ENCODE assay signal across 18 cellular contexts in the genomic region with DNA sequence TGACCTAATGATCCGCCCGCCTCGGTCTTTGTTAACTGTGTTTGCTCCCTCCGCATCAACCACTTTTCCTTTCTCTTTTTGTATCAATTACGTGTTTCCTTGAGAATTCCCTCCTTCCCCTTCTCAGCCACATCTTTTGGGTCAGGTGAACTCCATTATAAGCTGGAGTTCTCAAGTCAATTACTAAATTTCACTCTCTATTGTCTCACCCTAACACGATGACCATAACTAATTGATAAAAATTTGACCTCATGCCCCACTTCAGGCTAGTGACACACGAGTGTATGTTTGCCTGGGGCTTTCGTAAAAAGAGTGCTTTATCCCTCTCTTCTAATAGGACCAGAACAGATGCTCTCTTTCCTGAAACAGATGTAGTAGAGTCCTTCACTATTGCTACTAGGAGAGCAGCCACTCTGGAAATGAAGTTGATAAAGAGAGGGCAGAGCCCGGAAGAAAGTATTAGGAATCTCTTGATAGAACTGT.
DNase-seq lines count a peak whose midpoint lies in the region; ATAC-seq, FAIRE-seq and TF ChIP-seq lines count a peak whose summit lies in the region.
"Had no signal": no experiment of that assay in that cellular context is flagged by ENCODE, and none has a peak within 500 bp of the region (broad histone marks: within the 10 kb centered on the region; RNA-seq: fewer than 3 reads in every experiment).

No MANE protein-coding gene starts in this region.

- no peak overlapping the region for H4K8ac ChIP-seq in mesenchymal stem cell (ENCODE audit: low read length)

- H3K4me1 Mint-ChIP-seq in nephron, result peaks cover 4% of the 10 kb centered on the region
- no peaks in the 10 kb centered on the region for H3K4me1 Mint-ChIP-seq in stimulated activated memory B cell treated with anti-CD40 and anti-IgM and Interleukin-4, amounts not matched to agents 10 μg/mL and 1 μg/mL and 100 μg/mL, for 72 hours
- H3K4me1 Mint-ChIP-seq: activated naive CD8-positive, alpha-beta T cell treated with anti-CD3 and anti-CD28 coated beads for 36 hours; T-cell had no signal

- H3K4me3 ChIP-seq in ACC112 (ENCODE audit: low read depth, low read length) (peak overlapping the region; percentile 77), HUES64 (ENCODE audit: low read length) (0 out of 2 replicates have a peak overlapping the region, but pooled peaks have one; percentile 22), mesenchymal stem cell (ENCODE audit: insufficient read depth in 1 of 2, low read depth in 1 of 2, low read length in 2 of 2) (no peak overlapping the region)
- H3K4me3 ChIP-seq: stomach, uterus had no signal

- H3K4me1 ChIP-seq in ACC112 (ENCODE audit: control insufficient read depth, insufficient read depth, low read length, unreplicated experiment) (peaks cover 4% of the 10 kb centered on the region), HUES64 (ENCODE audit: insufficient read depth, low read length) (no peaks in the 10 kb centered on the region), mesenchymal stem cell (ENCODE audit: control insufficient read depth, insufficient read depth, low read depth, low read length) (no peaks in the 10 kb centered on the region)
- H3K4me1 ChIP-seq: stomach, uterus had no signal

- no peaks in the 10 kb centered on the region for H3K36me3 Mint-ChIP-seq in nephron (ENCODE audit: low read depth)
- no peaks in the 10 kb centered on the region for H3K36me3 Mint-ChIP-seq in stimulated activated memory B cell treated with anti-CD40 and anti-IgM and Interleukin-4, amounts not matched to agents 10 μg/mL and 1 μg/mL and 100 μg/mL, for 72 hours
- H3K36me3 Mint-ChIP-seq: activated naive CD8-positive, alpha-beta T cell treated with anti-CD3 and anti-CD28 coated beads for 36 hours; T-cell had no signal

- no peak overlapping the region for H2BK12ac ChIP-seq in mesenchymal stem cell (ENCODE audit: low read length in 2 of 2)

- WGBS in HUES64, result 96% methylated on average over 9 of the region's 9 CpGs
- 87% methylated on average over 8 of the region's 9 CpGs for WGBS in mesenchymal stem cell

- TF ChIP-seq CTCF in nephron (IDR thresholded peaks at IDR 0.05; ENCODE audit: unreplicated experiment in 3 of 3), result no peak

- no peaks in the 10 kb centered on the region for H3K9me3 Mint-ChIP-seq in nephron
- H3K9me3 Mint-ChIP-seq in stimulated activated memory B cell treated with anti-CD40 and anti-IgM and Interleukin-4, amounts not matched to agents 10 μg/mL and 1 μg/mL and 100 μg/mL, for 72 hours, result peaks cover 3% of the 10 kb centered on the region
- H3K9me3 Mint-ChIP-seq: activated T-helper 1 cell treated with anti-CD3 and anti-CD28 coated beads, Interleukin-12 subunit alpha, Interleukin-12 subunit beta, Interleukin-2, Interleukin-4 antibody, amounts not matched to agents 30 ng/mL and 10 ng/mL and 1 ng/mL, durations not matched to agents 14 hours and 24 hours and 36 hours had no signal

- H4K91ac ChIP-seq in mesenchymal stem cell (ENCODE audit: low read length), result no peak overlapping the region

- H3K36me3 ChIP-seq in ACC112 (ENCODE audit: insufficient read depth, low read length) (no peaks in the 10 kb centered on the region), HUES64 (ENCODE audit: insufficient read depth, low read length) (no peaks in the 10 kb centered on the region), mesenchymal stem cell (ENCODE audit: control insufficient read depth in 1 of 2, insufficient read depth in 2 of 2, low read depth in 1 of 2, low read length in 2 of 2) (no peaks in the 10 kb centered on the region)
- H3K36me3 ChIP-seq: stomach, uterus had no signal

- peak overlapping the region in 1 of 3 experiments; percentile 80 for H3K27ac Mint-ChIP-seq in nephron
- no peak overlapping the region for H3K27ac Mint-ChIP-seq in stimulated activated memory B cell treated with anti-CD40 and anti-IgM and Interleukin-4, amounts not matched to agents 10 μg/mL and 1 μg/mL and 100 μg/mL, for 72 hours
- H3K27ac Mint-ChIP-seq: activated naive CD8-positive, alpha-beta T cell treated with anti-CD3 and anti-CD28 coated beads for 36 hours; activated T-helper 1 cell treated with anti-CD3 and anti-CD28 coated beads, Interleukin-12 subunit alpha, Interleukin-12 subunit beta, Interleukin-2, Interleukin-4 antibody, amounts not matched to agents 30 ng/mL and 10 ng/mL and 1 ng/mL, durations not matched to agents 14 hours and 24 hours and 36 hours; CD4-positive, alpha-beta T cell; natural killer cell treated with Interleukin-12 subunit alpha and Interleukin-12 subunit beta and Interleukin-15 and Interleukin-18, amount 100 ng/mL, for 72 hours; T-cell had no signal

- no peak overlapping the region for H3K4me2 ChIP-seq in mesenchymal stem cell (ENCODE audit: low read length, poor library complexity, severe bottlenecking)

- no peak for FAIRE-seq in HTR-8/SVneo (lab: Jason Lieb, UNC)

- H3K9me3 ChIP-seq in HUES64 (ENCODE audit: insufficient read depth, low read depth, low read length) (no peaks in the 10 kb centered on the region), mesenchymal stem cell (ENCODE audit: control insufficient read depth, low read length) (peaks cover 5% of the 10 kb centered on the region)
- H3K9me3 ChIP-seq: stomach, uterus had no signal

- no peak for DNase-seq in HTR-8/SVneo (ENCODE audit: insufficient read length, low spot score)
- no peak for DNase-seq in mesenchymal stem cell
- DNase-seq in AG08396 (ENCODE audit: low spot score), result no peak
- DNase-seq: activated naive CD8-positive, alpha-beta T cell treated with anti-CD3 and anti-CD28 coated beads for 36 hours; CD4-positive, alpha-beta T cell; mammary epithelial cell; NCI-H2107; NCI-H69; stomach; T-cell; uterus had no signal

- no peaks in the 10 kb centered on the region for H3K79me1 ChIP-seq in mesenchymal stem cell (replicated peaks; ENCODE audit: low read length, poor library complexity, severe bottlenecking)

- H3K4me3 Mint-ChIP-seq in nephron, result peak overlapping the region; percentile 3 to 49 (median 44)
- no peak overlapping the region for H3K4me3 Mint-ChIP-seq in stimulated activated memory B cell treated with anti-CD40 and anti-IgM and Interleukin-4, amounts not matched to agents 10 μg/mL and 1 μg/mL and 100 μg/mL, for 72 hours
- H3K4me3 Mint-ChIP-seq: activated naive CD8-positive, alpha-beta T cell treated with anti-CD3 and anti-CD28 coated beads for 36 hours; activated T-helper 1 cell treated with anti-CD3 and anti-CD28 coated beads, Interleukin-12 subunit alpha, Interleukin-12 subunit beta, Interleukin-2, Interleukin-4 antibody, amounts not matched to agents 30 ng/mL and 10 ng/mL and 1 ng/mL, durations not matched to agents 14 hours and 24 hours and 36 hours; CD4-positive, alpha-beta T cell; natural killer cell treated with Interleukin-12 subunit alpha and Interleukin-12 subunit beta and Interleukin-15 and Interleukin-18, amount 100 ng/mL, for 72 hours; T-cell had no signal

- no peak overlapping the region for H3K18ac ChIP-seq in mesenchymal stem cell (ENCODE audit: low read depth in 1 of 2, low read length in 2 of 2)

- H3K4ac ChIP-seq in mesenchymal stem cell (ENCODE audit: low read depth in 1 of 2, low read length in 2 of 2), result no peak overlapping the region

- no peak overlapping the region for H2BK120ac ChIP-seq in mesenchymal stem cell (ENCODE audit: low read depth, low read length)

- no peaks in the 10 kb centered on the region for H3K27me3 Mint-ChIP-seq in nephron (ENCODE audit: low read depth)
- H3K27me3 Mint-ChIP-seq in stimulated activated memory B cell treated with anti-CD40 and anti-IgM and Interleukin-4, amounts not matched to agents 10 μg/mL and 1 μg/mL and 100 μg/mL, for 72 hours, result no peaks in the 10 kb centered on the region
- H3K27me3 Mint-ChIP-seq: activated naive CD8-positive, alpha-beta T cell treated with anti-CD3 and anti-CD28 coated beads for 36 hours; CD4-positive, alpha-beta T cell; natural killer cell treated with Interleukin-12 subunit alpha and Interleukin-12 subunit beta and Interleukin-15 and Interleukin-18, amount 100 ng/mL, for 72 hours; T-cell had no signal

- H3K14ac ChIP-seq in mesenchymal stem cell (ENCODE audit: low read length in 2 of 2), result no peak overlapping the region

- H3K79me2 ChIP-seq in ACC112 (ENCODE audit: control insufficient read depth, insufficient read depth, low read length, unreplicated experiment), result no peaks in the 10 kb centered on the region

- H2AFZ ChIP-seq in ACC112 (ENCODE audit: low read length, unreplicated experiment) (peak overlapping the region; percentile 91), mesenchymal stem cell (ENCODE audit: low read depth, low read length) (no peak overlapping the region)

- H3K9ac ChIP-seq in HUES64 (ENCODE audit: low read depth, low read length) (no peak overlapping the region), mesenchymal stem cell (ENCODE audit: low read length) (no peak overlapping the region)

- peak; percentile 79 for ATAC-seq in SK-N-SH treated with all-trans-retinoic acid at 6 μM for 48 hours
- ATAC-seq in stimulated activated memory B cell treated with anti-CD40 and anti-IgM and Interleukin-4, amounts not matched to agents 10 μg/mL and 1 μg/mL and 100 μg/mL, for 72 hours, result no peak
- ATAC-seq: natural killer cell treated with Interleukin-12 subunit alpha and Interleukin-12 subunit beta and Interleukin-15 and Interleukin-18, amount 100 ng/mL, for 72 hours; T-cell had no signal

- H3K27me3 ChIP-seq in ACC112 (ENCODE audit: insufficient read depth, low read length), result no peaks in the 10 kb centered on the region
- H3K27me3 ChIP-seq in HUES64 (ENCODE audit: insufficient read depth, low read length), result no peaks in the 10 kb centered on the region
- no peaks in the 10 kb centered on the region for H3K27me3 ChIP-seq in mesenchymal stem cell (ENCODE audit: control insufficient read depth in 1 of 2, insufficient read depth in 1 of 2, low read length in 2 of 2)
- H3K27me3 ChIP-seq: stomach, uterus had no signal

- H2BK15ac ChIP-seq in mesenchymal stem cell (ENCODE audit: low read depth, poor library complexity, severe bottlenecking), result no peak overlapping the region

- no peak overlapping the region for H3K23ac ChIP-seq in mesenchymal stem cell (ENCODE audit: low read length in 2 of 2)

- H2BK5ac ChIP-seq in mesenchymal stem cell (ENCODE audit: low read depth, low read length, poor library complexity, severe bottlenecking), result no peak overlapping the region

- H3K27ac ChIP-seq in ACC112 (ENCODE audit: low read depth, low read length), result peak overlapping the region; percentile 26
- H3K27ac ChIP-seq in HUES64 (ENCODE audit: low read depth, low read length), result no peak overlapping the region
- no peak overlapping the region for H3K27ac ChIP-seq in mesenchymal stem cell (ENCODE audit: low read length, poor library complexity, severe bottlenecking)
- H3K27ac ChIP-seq: stomach, uterus had no signal

- no peak overlapping the region for H2AK5ac ChIP-seq in mesenchymal stem cell (ENCODE audit: low read length, severe bottlenecking)

TF ChIP-seq in SK-N-SH treated with all-trans-retinoic acid at 6 μM for 48 hours, 23 proteins besides CTCF, POLR2A, EP300 and RAD21 (continues in another document):
- no peak for TF ChIP-seq GLIS3 (CRISPR knock-in tag; IDR thresholded peaks at IDR 0.05)

Comparison
In these comparisons a context has a peak if more than half of its experiments do, and no peak if none do; other contexts are left out.
1. H3K4me3 ChIP-seq: peak in ACC112 (single experiment) and HUES64 (single experiment); none in mesenchymal stem cell (0 of 2).